ENCODE assay signal across 22 cellular contexts in the genomic region with DNA sequence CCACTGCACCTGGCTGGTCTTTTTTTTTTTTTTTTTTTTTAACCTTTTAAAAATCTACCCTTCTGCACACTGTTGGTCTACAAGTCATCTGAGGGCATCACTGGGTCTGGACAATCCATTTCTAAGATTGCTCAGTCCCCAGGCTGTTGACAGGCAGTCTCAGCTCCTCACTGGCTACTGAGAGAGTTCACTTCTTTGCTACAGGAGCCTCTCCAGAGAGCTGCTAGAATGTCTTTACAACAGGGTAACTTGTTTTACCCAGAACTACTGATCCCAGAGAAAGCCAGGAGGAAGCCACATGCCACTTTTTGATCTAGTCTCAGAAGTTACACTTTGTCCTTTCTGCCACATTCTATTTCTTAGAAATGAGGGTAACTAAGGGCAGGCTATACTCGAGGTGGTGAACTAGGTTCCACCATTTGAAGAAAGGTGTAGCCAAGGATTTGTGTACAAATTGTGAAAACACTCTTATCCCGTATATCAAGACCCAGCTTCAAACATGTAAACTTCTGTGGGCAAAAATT. TPM values are rescaled to one million over a fixed set of nuclear protein-coding genes. Genes with fewer than 3 reads are reported as not detected.
DNase-seq lines count a peak whose midpoint lies in the region; ATAC-seq and TF ChIP-seq lines count a peak whose summit lies in the region.
"Had no signal": no experiment of that assay in that cellular context is flagged by ENCODE, and none has a peak within 500 bp of the region (broad histone marks: within the 10 kb centered on the region; RNA-seq: fewer than 3 reads in every experiment).

No MANE protein-coding gene starts in this region.

- intact Hi-C loops in CD8-positive, alpha-beta T cell (cut with DNase I, micrococcal nuclease) = no loop called here
- intact Hi-C loops in lower lobe of right lung (cut with DNase I) = no loop called here

- no peaks in the 10 kb centered on the region for H3K27me3 ChIP-seq in CD8-positive, alpha-beta T cell (ENCODE audit: insufficient read depth, low read length)
- H3K27me3 ChIP-seq in lower lobe of right lung (ENCODE audit: low read depth) = no peaks in the 10 kb centered on the region

- no peaks in the 10 kb centered on the region for H3K27me3 Mint-ChIP-seq in activated CD4-positive, alpha-beta T cell treated with anti-CD3 and anti-CD28 coated beads, Interleukin-2, amount 10 ng/mL, durations not matched to agents 7 days and 5 days
- no peaks in the 10 kb centered on the region for H3K27me3 Mint-ChIP-seq in CD8-positive, alpha-beta T cell (ENCODE audit: low read depth)
- no peaks in the 10 kb centered on the region for H3K27me3 Mint-ChIP-seq in activated CD8-positive, alpha-beta T cell treated with anti-CD3 and anti-CD28 coated beads, Interleukin-2, amount 10 ng/mL, durations not matched to agents 7 days and 5 days (ENCODE audit: low read depth)
- no peaks in the 10 kb centered on the region for H3K27me3 Mint-ChIP-seq in neural crest cell (ENCODE audit: low read depth)
- H3K27me3 Mint-ChIP-seq: B cell had no signal

- ATAC-seq in CD8-positive, alpha-beta T cell = no peak
- ATAC-seq in activated CD8-positive, alpha-beta T cell treated with anti-CD3 and anti-CD28 coated beads, Interleukin-2, amount 10 ng/mL, durations not matched to agents 7 days and 5 days = peak; percentile 54
- no peak for ATAC-seq in lower lobe of right lung
- ATAC-seq: A549, Panc1 had no signal

- TF ChIP-seq CTCF in CD8-positive, alpha-beta T cell (IDR thresholded peaks at IDR 0.05) = no peak
- TF ChIP-seq CTCF in neural crest cell (conservative IDR thresholded peaks at IDR 0.05) (no peak), lower lobe of right lung (IDR thresholded peaks at IDR 0.05) (no peak)

- CTCF ChIA-PET in activated CD4-positive, alpha-beta T cell treated with anti-CD3 and anti-CD28 coated beads, Interleukin-2, amount 10 ng/mL, durations not matched to agents 7 days and 5 days (lab: Charles Lee) = interaction anchor here (1.0 kb wide), 1 partner anchor 12 kb away, joined by 3 read pairs; no protein-coding TSS in a partner anchor
- CTCF ChIA-PET in CD8-positive, alpha-beta T cell (lab: Charles Lee) = interaction anchor here (1.3 to 1.4 kb wide), 2 partner anchors 17 to 119 kb away, joined by 3 read pairs; no protein-coding TSS in a partner anchor
- CTCF ChIA-PET in activated CD8-positive, alpha-beta T cell treated with anti-CD3 and anti-CD28 coated beads, Interleukin-2, amount 10 ng/mL, durations not matched to agents 7 days and 5 days (lab: Charles Lee) = interaction anchor here (1.0 to 2.1 kb wide), 3 partner anchors 10 to 143 kb away, joined by 3 to 5 read pairs (median 3); no protein-coding TSS in a partner anchor

- H3K4me1 Mint-ChIP-seq in activated CD4-positive, alpha-beta T cell treated with anti-CD3 and anti-CD28 coated beads, Interleukin-2, amount 10 ng/mL, durations not matched to agents 7 days and 5 days = peaks cover 24% of the 10 kb centered on the region
- peaks cover 17% of the 10 kb centered on the region for H3K4me1 Mint-ChIP-seq in CD8-positive, alpha-beta T cell (ENCODE audit: low read depth)
- H3K4me1 Mint-ChIP-seq in activated CD8-positive, alpha-beta T cell treated with anti-CD3 and anti-CD28 coated beads, Interleukin-2, amount 10 ng/mL, durations not matched to agents 7 days and 5 days (ENCODE audit: low read depth) = peaks cover 26% of the 10 kb centered on the region
- peaks cover 2% of the 10 kb centered on the region for H3K4me1 Mint-ChIP-seq in neural crest cell

- POLR2A ChIA-PET in activated CD4-positive, alpha-beta T cell treated with anti-CD3 and anti-CD28 coated beads, Interleukin-2, amount 10 ng/mL, durations not matched to agents 7 days and 5 days (lab: Charles Lee) = no interaction called here
- POLR2A ChIA-PET in CD8-positive, alpha-beta T cell (lab: Charles Lee) = interaction anchor here (0.6 kb wide), 2 partner anchors 83 to 682 kb away, joined by 3 to 5 read pairs; no protein-coding TSS in a partner anchor
- POLR2A ChIA-PET in activated CD8-positive, alpha-beta T cell treated with anti-CD3 and anti-CD28 coated beads, Interleukin-2, amount 10 ng/mL, durations not matched to agents 7 days and 5 days (lab: Charles Lee) = interaction anchor here (0.5 kb wide), 1 partner anchor 145 kb away, joined by 4 read pairs; no protein-coding TSS in a partner anchor

- H3K9me3 ChIP-seq in CD8-positive, alpha-beta T cell (ENCODE audit: low read length) = no peaks in the 10 kb centered on the region
- H3K9me3 ChIP-seq in lower lobe of right lung = no peaks in the 10 kb centered on the region
- H3K9me3 ChIP-seq: A549 had no signal

- H3K27ac ChIP-seq in CD8-positive, alpha-beta T cell (ENCODE audit: low read depth, low read length) = no peak overlapping the region
- H3K27ac ChIP-seq in lower lobe of right lung = no peak overlapping the region
- H3K27ac ChIP-seq: A549 had no signal

- no peak for DNase-seq in activated CD4-positive, alpha-beta T cell treated with anti-CD3 and anti-CD28 coated beads, Interleukin-2, amount 10 ng/mL, durations not matched to agents 7 days and 5 days
- no peak for DNase-seq in activated CD4-positive, alpha-beta T cell treated with anti-CD3 and anti-CD28 coated beads, Interleukin-2, amount 50 U/mL, for 1 hour
- DNase-seq in CD8-positive, alpha-beta T cell = no peak
- DNase-seq in activated CD8-positive, alpha-beta T cell treated with anti-CD3 and anti-CD28 coated beads, Interleukin-2, amount 10 ng/mL, durations not matched to agents 7 days and 5 days = no peak
- no peak for DNase-seq in neural crest cell (ENCODE audit: low read depth, low spot score)
- DNase-seq in putamen (ENCODE audit: low spot score) = no peak
- no peak for DNase-seq in lower lobe of right lung
- DNase-seq: COR-L47, DMS79, H9, HFFc6, Karpas-422, MV-4-11, NCI-H1694, NCI-H2081, NCI-H2171, NCI-H524 treated with DMSO at 0.1 percent for 48 hours, NCI-H82 had no signal

- H3K4me1 ChIP-seq in CD8-positive, alpha-beta T cell (ENCODE audit: insufficient read depth, low read length) = peaks cover 9% of the 10 kb centered on the region
- H3K4me1 ChIP-seq in lower lobe of right lung = no peaks in the 10 kb centered on the region
- H3K4me1 ChIP-seq: A549 had no signal

- H3K27ac Mint-ChIP-seq in activated CD4-positive, alpha-beta T cell treated with anti-CD3 and anti-CD28 coated beads, Interleukin-2, amount 10 ng/mL, durations not matched to agents 7 days and 5 days = peak overlapping the region; percentile 88
- H3K27ac Mint-ChIP-seq in CD8-positive, alpha-beta T cell = peak overlapping the region; percentile 66
- peak overlapping the region; percentile 79 for H3K27ac Mint-ChIP-seq in activated CD8-positive, alpha-beta T cell treated with anti-CD3 and anti-CD28 coated beads, Interleukin-2, amount 10 ng/mL, durations not matched to agents 7 days and 5 days
- H3K27ac Mint-ChIP-seq in neural crest cell (ENCODE audit: unreplicated experiment) = peak overlapping the region; percentile 83
- H3K27ac Mint-ChIP-seq: B cell, HFFc6 had no signal

- H3K4me3 Mint-ChIP-seq in activated CD4-positive, alpha-beta T cell treated with anti-CD3 and anti-CD28 coated beads, Interleukin-2, amount 10 ng/mL, durations not matched to agents 7 days and 5 days = peak overlapping the region; percentile 44
- H3K4me3 Mint-ChIP-seq in CD8-positive, alpha-beta T cell = no peak overlapping the region
- peak overlapping the region; percentile 52 for H3K4me3 Mint-ChIP-seq in activated CD8-positive, alpha-beta T cell treated with anti-CD3 and anti-CD28 coated beads, Interleukin-2, amount 10 ng/mL, durations not matched to agents 7 days and 5 days
- no peak overlapping the region for H3K4me3 Mint-ChIP-seq in neural crest cell
- H3K4me3 Mint-ChIP-seq: B cell, CD14-positive monocyte, H9, HFFc6 had no signal

- H3K9me3 Mint-ChIP-seq in activated CD4-positive, alpha-beta T cell treated with anti-CD3 and anti-CD28 coated beads, Interleukin-2, amount 10 ng/mL, durations not matched to agents 7 days and 5 days = no peaks in the 10 kb centered on the region
- H3K9me3 Mint-ChIP-seq in CD8-positive, alpha-beta T cell = no peaks in the 10 kb centered on the region
- no peaks in the 10 kb centered on the region for H3K9me3 Mint-ChIP-seq in activated CD8-positive, alpha-beta T cell treated with anti-CD3 and anti-CD28 coated beads, Interleukin-2, amount 10 ng/mL, durations not matched to agents 7 days and 5 days (ENCODE audit: insufficient read depth)
- no peaks in the 10 kb centered on the region for H3K9me3 Mint-ChIP-seq in neural crest cell
- H3K9me3 Mint-ChIP-seq: CD14-positive monocyte, H9, HFFc6 had no signal

- no peak overlapping the region for H3K4me3 ChIP-seq in CD8-positive, alpha-beta T cell (ENCODE audit: low read depth, low read length)
- H3K4me3 ChIP-seq in lower lobe of right lung = no peak overlapping the region
- H3K4me3 ChIP-seq: A549 had no signal

- peaks cover 23% of the 10 kb centered on the region for H3K36me3 Mint-ChIP-seq in activated CD4-positive, alpha-beta T cell treated with anti-CD3 and anti-CD28 coated beads, Interleukin-2, amount 10 ng/mL, durations not matched to agents 7 days and 5 days (ENCODE audit: low read depth)
- H3K36me3 Mint-ChIP-seq in CD8-positive, alpha-beta T cell = peaks cover 28% of the 10 kb centered on the region
- peaks cover 27% of the 10 kb centered on the region for H3K36me3 Mint-ChIP-seq in activated CD8-positive, alpha-beta T cell treated with anti-CD3 and anti-CD28 coated beads, Interleukin-2, amount 10 ng/mL, durations not matched to agents 7 days and 5 days (ENCODE audit: low read depth)
- peaks cover 4% of the 10 kb centered on the region for H3K36me3 Mint-ChIP-seq in neural crest cell (ENCODE audit: low read depth)

- H3K36me3 ChIP-seq in CD8-positive, alpha-beta T cell (ENCODE audit: insufficient read depth, low read length) = peaks cover 6% of the 10 kb centered on the region
- peaks cover 42% of the 10 kb centered on the region for H3K36me3 ChIP-seq in lower lobe of right lung

RNA-seq across cellular contexts. Expression of a gene that starts 5.7 kb away (rescaled TPM):
- 100 to 1,000 TPM in 1 of 2 experiments, 10 to 100 TPM in 1; 94.1 to 107 TPM for total RNA-seq in activated CD4-positive, alpha-beta T cell treated with anti-CD3 and anti-CD28 coated beads, Interleukin-2, amount 10 ng/mL, durations not matched to agents 7 days and 5 days
- under 1 TPM; 0.33 to 0.64 TPM for total RNA-seq in CD8-positive, alpha-beta T cell
- total RNA-seq in activated CD8-positive, alpha-beta T cell treated with anti-CD3 and anti-CD28 coated beads, Interleukin-2, amount 10 ng/mL, durations not matched to agents 7 days and 5 days = 100 to 1,000 TPM; 107 to 112 TPM
- 95.3 and 99.2 TPM in 2 replicates for total RNA-seq in neural crest cell
- total RNA-seq in lower lobe of right lung = 2.0 TPM

Comparison
In these comparisons a context has a peak if more than half of its experiments do, and no peak if none do; other contexts are left out.
1. H3K4me3 Mint-ChIP-seq: peak in activated CD4-positive, alpha-beta T cell treated with anti-CD3 and anti-CD28 coated beads, Interleukin-2, amount 10 ng/mL, durations not matched to agents 7 days and 5 days (single experiment) and activated CD8-positive, alpha-beta T cell treated with anti-CD3 and anti-CD28 coated beads, Interleukin-2, amount 10 ng/mL, durations not matched to agents 7 days and 5 days (single experiment); none in CD8-positive, alpha-beta T cell (single experiment) and neural crest cell (single experiment).
2. RNA of a gene that starts 5.7 kb away (total RNA-seq): 107 to 112 TPM in activated CD8-positive, alpha-beta T cell treated with anti-CD3 and anti-CD28 coated beads, Interleukin-2, amount 10 ng/mL, durations not matched to agents 7 days and 5 days, 94.1 to 107 TPM in activated CD4-positive, alpha-beta T cell treated with anti-CD3 and anti-CD28 coated beads, Interleukin-2, amount 10 ng/mL, durations not matched to agents 7 days and 5 days and 95.3 to 99.2 TPM in neural crest cell; 2.0 TPM in lower lobe of right lung (single experiment) and 0.33 to 0.64 TPM in CD8-positive, alpha-beta T cell; every median in the first group is over 10 times any median in the second.
3. Peak in every context shown above with its lines, with median percentiles within 50 percentile points of each other: H3K27ac Mint-ChIP-seq.